14 cellular contexts compared by ENCODE assay signal in genomic region chr9:20835364-20836286, GRCh38.
DNase-seq lines count a peak whose midpoint lies in the region; ATAC-seq and TF ChIP-seq lines count a peak whose summit lies in the region.
"Had no signal": no experiment of that assay in that cellular context is flagged by ENCODE, and none has a peak within 500 bp of the region (broad histone marks: within the 10 kb centered on the region; RNA-seq: fewer than 3 reads in every experiment).

No MANE protein-coding gene starts in this region.

- H3F3A ChIP-seq in neural progenitor cell (ENCODE audit: low read depth) = peaks cover 4% of the 10 kb centered on the region

- TF ChIP-seq CTCF in epithelial cell of proximal tubule (conservative IDR thresholded peaks at IDR 0.05; ENCODE audit: low read depth, low read length) (no peak), neural progenitor cell (IDR thresholded peaks at IDR 0.05) (no peak)

- H3K27ac ChIP-seq in neural progenitor cell = no peak overlapping the region

- no peaks in the 10 kb centered on the region for H3K36me3 ChIP-seq in neural progenitor cell

- no peak overlapping the region for H3K9ac ChIP-seq in neural progenitor cell

- H3K4me3 Mint-ChIP-seq in neural progenitor cell = peak overlapping the region; percentile 70
- H3K4me3 Mint-ChIP-seq: activated naive CD4-positive, alpha-beta T cell treated with anti-CD3 and anti-CD28 coated beads, Interleukin-2, amount 50 U/mL, for 24 hours; memory B cell had no signal

- H3K27ac Mint-ChIP-seq in neural progenitor cell = peak overlapping the region; percentile 93
- H3K27ac Mint-ChIP-seq: activated naive CD4-positive, alpha-beta T cell treated with anti-CD3 and anti-CD28 coated beads, Interleukin-2, amount 50 U/mL, for 24 hours; memory B cell had no signal

- peaks cover 38% of the 10 kb centered on the region for H3K4me1 Mint-ChIP-seq in neural progenitor cell
- H3K4me1 Mint-ChIP-seq: memory B cell had no signal

- no peaks in the 10 kb centered on the region for H3K79me2 ChIP-seq in neural progenitor cell (ENCODE audit: low read depth)

- peaks cover 7% of the 10 kb centered on the region for H3K9me3 Mint-ChIP-seq in neural progenitor cell
- H3K9me3 Mint-ChIP-seq: activated naive CD4-positive, alpha-beta T cell treated with anti-CD3 and anti-CD28 coated beads, Interleukin-2, amount 50 U/mL, for 24 hours; memory B cell had no signal

- peak overlapping the region; percentile 24 for H3K4me2 ChIP-seq in neural progenitor cell

- peaks cover 11% of the 10 kb centered on the region for H4K20me1 ChIP-seq in neural progenitor cell (ENCODE audit: low read depth)

- DNase-seq in H4 (ENCODE audit: low spot score) (peak; percentile 45), NCI-H460 (ENCODE audit: extremely low read depth, low read depth) (peak; percentile 19), epithelial cell of proximal tubule (ENCODE audit: low read depth) (peak; percentile 46), neural progenitor cell (ENCODE audit: low spot score) (no peak), amygdala (lab: John Stamatoyannopoulos, UW) (no peak)
- DNase-seq: NCI-H1436; SHP77; stimulated activated naive CD4-positive, alpha-beta T cell treated with Interleukin-2 at 50 U/mL for 16 hours had no signal

- peaks cover 27% of the 10 kb centered on the region for H3K4me1 ChIP-seq in neural progenitor cell

- no peaks in the 10 kb centered on the region for H3K27me3 ChIP-seq in neural progenitor cell

- H3K4me3 ChIP-seq in epithelial cell of proximal tubule (ENCODE audit: low read depth, low read length) (no peak overlapping the region), neural progenitor cell (no peak overlapping the region)

- no peaks in the 10 kb centered on the region for H3K27me3 Mint-ChIP-seq in neural progenitor cell (ENCODE audit: insufficient read depth, low read depth)
- H3K27me3 Mint-ChIP-seq: activated naive CD4-positive, alpha-beta T cell treated with anti-CD3 and anti-CD28 coated beads, Interleukin-2, amount 50 U/mL, for 24 hours; memory B cell had no signal

- H3K36me3 Mint-ChIP-seq in neural progenitor cell = peaks cover 16% of the 10 kb centered on the region

- H3K9me3 ChIP-seq in neural progenitor cell (ENCODE audit: low read depth) = no peaks in the 10 kb centered on the region

- H2AFZ ChIP-seq in neural progenitor cell (replicated peaks) = no peak overlapping the region

- ATAC-seq in HG03025 (IDR thresholded peaks at IDR 0.05; ENCODE audit: low FRiP score, unreplicated experiment) (no peak), GM18502 (IDR thresholded peaks at IDR 0.05; ENCODE audit: poor library complexity, unreplicated experiment) (no peak), GM18861 (IDR thresholded peaks at IDR 0.05; ENCODE audit: unreplicated experiment) (no peak)
- ATAC-seq: esophagus mucosa had no signal

Comparison
In these comparisons a context has a peak if more than half of its experiments do, and no peak if none do; other contexts are left out.
1. DNase-seq: peak in H4 (single experiment), NCI-H460 (single experiment) and epithelial cell of proximal tubule (single experiment); none in neural progenitor cell (single experiment) and amygdala (0 of 56).